ENCODE assay signal across 7 cellular contexts in genomic region chr11:62666259-62666926, GRCh38. TPM values are rescaled to one million over a fixed set of nuclear protein-coding genes. Genes with fewer than 3 reads are reported as not detected.
DNase-seq lines count a peak whose midpoint lies in the region; ATAC-seq and TF ChIP-seq lines count a peak whose summit lies in the region.

No MANE protein-coding gene starts in this region.

- no peak for TF ChIP-seq CTCF in HFFc6 (IDR thresholded peaks at IDR 0.05)

- peaks cover 4% of the 10 kb centered on the region; the same call in 1 of the 2 replicates for H3K36me3 ChIP-seq in iPS DF 6.9 (ENCODE audit: control insufficient read depth, insufficient read depth, low read length)

- H3K4me1 Mint-ChIP-seq in HFFc6 (ENCODE audit: low read depth): peaks cover 33% of the 10 kb centered on the region
- peaks cover 66% of the 10 kb centered on the region for H3K4me1 Mint-ChIP-seq in stimulated activated naive CD8-positive, alpha-beta T cell treated with anti-CD3 and anti-CD28 coated beads, Interleukin-15, amount 100 ng/mL, for 72 hours

- no peak for ATAC-seq in stimulated activated naive CD8-positive, alpha-beta T cell treated with anti-CD3 and anti-CD28 coated beads, Interleukin-15, amount 100 ng/mL, for 72 hours
- ATAC-seq in HG03097 (IDR thresholded peaks at IDR 0.05; ENCODE audit: low FRiP score, unreplicated experiment): no peak

- H3K4me1 ChIP-seq in iPS DF 6.9 (ENCODE audit: control insufficient read depth, insufficient read depth, low read length): peaks cover 2% of the 10 kb centered on the region; the same call in 1 of the 2 replicates

- H3K27ac Mint-ChIP-seq in HFFc6: peak overlapping the region; percentile 96
- peak overlapping the region; percentile 57 to 74 for H3K27ac Mint-ChIP-seq in stimulated activated naive CD8-positive, alpha-beta T cell treated with anti-CD3 and anti-CD28 coated beads, Interleukin-15, amount 100 ng/mL, for 72 hours

- H3K27me3 Mint-ChIP-seq in HFFc6 (ENCODE audit: insufficient read depth): peaks cover 10% of the 10 kb centered on the region
- H3K27me3 Mint-ChIP-seq in stimulated activated naive CD8-positive, alpha-beta T cell treated with anti-CD3 and anti-CD28 coated beads, Interleukin-15, amount 100 ng/mL, for 72 hours: no peaks in the 10 kb centered on the region

- no CpG with 5 or more reads among the region's 16 CpGs for WGBS in iPS DF 6.9 (ENCODE audit: insufficient coverage, insufficient read length)

- peak overlapping the region; percentile 99 for H3K4me3 Mint-ChIP-seq in HFFc6
- H3K4me3 Mint-ChIP-seq in stimulated activated naive CD8-positive, alpha-beta T cell treated with anti-CD3 and anti-CD28 coated beads, Interleukin-15, amount 100 ng/mL, for 72 hours: peak overlapping the region; percentile 91 to 95

- no peaks in the 10 kb centered on the region for H3K27me3 ChIP-seq in iPS DF 6.9 (ENCODE audit: control insufficient read depth, insufficient read depth, low read length)

- peak overlapping the region; percentile 81; the same call in 1 of the 2 replicates for H3K4me3 ChIP-seq in iPS DF 6.9 (ENCODE audit: low read length)

- peaks cover 5% of the 10 kb centered on the region; the same call in 1 of the 2 replicates for H3K9me3 Mint-ChIP-seq in HFFc6
- no peaks in the 10 kb centered on the region for H3K9me3 Mint-ChIP-seq in stimulated activated naive CD8-positive, alpha-beta T cell treated with anti-CD3 and anti-CD28 coated beads, Interleukin-15, amount 100 ng/mL, for 72 hours

- peaks cover 36% of the 10 kb centered on the region for H3K36me3 Mint-ChIP-seq in HFFc6 (ENCODE audit: low read depth)

- DNase-seq in HFFc6 (no peak), iPS DF 6.9 (ENCODE audit: low read depth, low spot score) (no peak), NCI-H69 (lab: John Stamatoyannopoulos, UW) (no peak), UCSD-AML1 (lab: John Stamatoyannopoulos, UW; ENCODE audit: unreplicated experiment) (no peak)
- peak; percentile 75 for DNase-seq in activated CD8-positive, alpha-beta memory T cell treated with anti-CD3 and anti-CD28 coated beads, Interleukin-2, amount 50 U/mL, for 48 hours
- no peak for DNase-seq in stimulated activated naive CD8-positive, alpha-beta T cell treated with anti-CD3 and anti-CD28 coated beads, Interleukin-15, amount 100 ng/mL, for 72 hours

- no peak overlapping the region for H3K27ac ChIP-seq in iPS DF 6.9 (ENCODE audit: low read length)

- no peaks in the 10 kb centered on the region for H3K9me3 ChIP-seq in iPS DF 6.9 (ENCODE audit: control insufficient read depth, insufficient read depth, low read length)

RNA-seq across cellular contexts. Expression of gene CSKMT, which starts 1.3 kb away (rescaled TPM):
- 10 to 100 TPM; 12.3 to 23.6 (median 17.2) TPM for total RNA-seq in HFFc6 (2021; fragmentation: NEBNext Ultra II Directional; extraction: Animal tissue kit (Norgen Biotek cat#: 25700))

RNA-seq across cellular contexts. Expression of gene C11orf98, which starts 1.4 kb away (rescaled TPM):
- 10 to 100 TPM; 56.1 to 74.6 (median 64.8) TPM for total RNA-seq in HFFc6 (2021; fragmentation: NEBNext Ultra II Directional; extraction: Animal tissue kit (Norgen Biotek cat#: 25700))

RNA-seq across cellular contexts. Expression of gene UQCC3, which starts 5.1 kb away (rescaled TPM):
- total RNA-seq in HFFc6 (2021; fragmentation: NEBNext Ultra II Directional; extraction: Animal tissue kit (Norgen Biotek cat#: 25700)): 10 to 100 TPM in 5 of 6 experiments, 1 to 10 TPM in 1; 9.8 to 14.2 (median 11.3) TPM

RNA-seq across cellular contexts. Expression of gene LBHD1, which starts 5.7 kb away (rescaled TPM):
- total RNA-seq in HFFc6 (2021; fragmentation: NEBNext Ultra II Directional; extraction: Animal tissue kit (Norgen Biotek cat#: 25700)): 1 to 10 TPM; 2.8 to 4.5 (median 3.7) TPM

RNA-seq across cellular contexts. Expression of gene UBXN1, which starts 12.5 kb away (rescaled TPM):
- total RNA-seq in HFFc6 (2021; fragmentation: NEBNext Ultra II Directional; extraction: Animal tissue kit (Norgen Biotek cat#: 25700)): 100 to 1,000 TPM in 3 of 6 experiments, 10 to 100 TPM in 3; 85.2 to 114 (median 96.5) TPM
